In genomic region chr17:72683506-72684404, GRCh38 we compare ENCODE assay signal across 9 cellular contexts.
DNase-seq lines count a peak whose midpoint lies in the region; ATAC-seq, FAIRE-seq and TF ChIP-seq lines count a peak whose summit lies in the region.
"Had no signal": no experiment of that assay in that cellular context is flagged by ENCODE, and none has a peak within 500 bp of the region (broad histone marks: within the 10 kb centered on the region; RNA-seq: fewer than 3 reads in every experiment).

No MANE protein-coding gene starts in this region.

- intact Hi-C loops in Right ventricle myocardium superior (cut with DNase I) (no loop called here), left ventricle myocardium inferior (cut with micrococcal nuclease) (no loop called here), right cardiac atrium (cut with DNase I) (no loop called here), aorta (cut with DNase I) (no loop called here)

- no peaks in the 10 kb centered on the region for H3K9me3 Mint-ChIP-seq in immature natural killer cell

- no peak overlapping the region for H3K4me3 ChIP-seq in left ventricle myocardium inferior
- no peak overlapping the region for H3K4me3 ChIP-seq in right cardiac atrium (ENCODE audit: low read length)
- no peak overlapping the region for H3K4me3 ChIP-seq in aorta (ENCODE audit: low read length in 2 of 2)

- H3K27me3 ChIP-seq in left ventricle myocardium inferior (ENCODE audit: low read depth) (no peaks in the 10 kb centered on the region), right cardiac atrium (ENCODE audit: control insufficient read depth, insufficient read depth) (no peaks in the 10 kb centered on the region), aorta (ENCODE audit: control insufficient read depth in 1 of 2, insufficient read depth in 2 of 2, low read length in 1 of 2) (no peaks in the 10 kb centered on the region)

- ATAC-seq in Right ventricle myocardium superior (ENCODE audit: poor library complexity) (peak; percentile 45), right cardiac atrium (peak; percentile 57 to 60), aorta (ENCODE audit: low FRiP score) (peak; percentile 49)

- peaks cover 0 to 4% (median 3%) of the 10 kb centered on the region in 3 donors for H3K36me3 Mint-ChIP-seq in immature natural killer cell

- no peak overlapping the region for H3K4me3 Mint-ChIP-seq in immature natural killer cell
- H3K4me3 Mint-ChIP-seq: activated naive CD8-positive, alpha-beta T cell had no signal

- no peak for TF ChIP-seq CTCF in left ventricle myocardium inferior (IDR thresholded peaks at IDR 0.05; ENCODE audit: borderline replicate concordance)

- DNase-seq in Right ventricle myocardium superior (no peak), left ventricle myocardium inferior (no peak), RCC 7860 (ENCODE audit: low spot score) (peak; percentile 86), right cardiac atrium (peak in 1 of 3 donors; percentile 31), aorta (no peak), KG1 (lab: John Stamatoyannopoulos, UW) (no peak), immature natural killer cell (no peak)
- no peak for DNase-seq in stimulated activated CD8-positive, alpha-beta memory T cell treated with anti-CD3 and anti-CD28 coated beads, Interleukin-4, amount 100 ng/mL, for 48 hours

- peaks cover 0 to 3% (median 2%) of the 10 kb centered on the region in 3 donors for H3K27me3 Mint-ChIP-seq in immature natural killer cell (ENCODE audit: low read depth in 3 of 3)
- H3K27me3 Mint-ChIP-seq: activated naive CD8-positive, alpha-beta T cell had no signal

- FAIRE-seq in RCC 7860 (lab: Jason Lieb, UNC) = peak; percentile 91

- no peaks in the 10 kb centered on the region for H3K4me1 Mint-ChIP-seq in immature natural killer cell

- H3K27ac Mint-ChIP-seq in immature natural killer cell = no peak overlapping the region
- H3K27ac Mint-ChIP-seq: activated naive CD8-positive, alpha-beta T cell had no signal

- H3K4me1 ChIP-seq in left ventricle myocardium inferior (peaks cover 7% of the 10 kb centered on the region), right cardiac atrium (ENCODE audit: control insufficient read depth, insufficient read depth, low read length) (no peaks in the 10 kb centered on the region), aorta (ENCODE audit: control insufficient read depth in 1 of 2, insufficient read depth in 2 of 2, low read length in 2 of 2) (no peaks in the 10 kb centered on the region)

- H3K9me3 ChIP-seq in left ventricle myocardium inferior (replicated peaks) = no peaks in the 10 kb centered on the region
- H3K9me3 ChIP-seq in right cardiac atrium (ENCODE audit: control insufficient read depth, low read length) = no peaks in the 10 kb centered on the region
- H3K9me3 ChIP-seq in aorta (ENCODE audit: control insufficient read depth, low read length) = no peaks in the 10 kb centered on the region

- H3K27ac ChIP-seq in left ventricle myocardium inferior (replicated peaks) = no peak overlapping the region
- H3K27ac ChIP-seq in right cardiac atrium (ENCODE audit: low read length) = no peak overlapping the region
- H3K27ac ChIP-seq in aorta (ENCODE audit: low read depth in 1 of 2, low read length in 2 of 2) = no peak overlapping the region

- no peaks in the 10 kb centered on the region for H3K36me3 ChIP-seq in left ventricle myocardium inferior
- no peaks in the 10 kb centered on the region for H3K36me3 ChIP-seq in aorta (ENCODE audit: control insufficient read depth in 1 of 2, insufficient read depth in 2 of 2, low read length in 1 of 2)

- 69% methylated on average over 10 of the region's 10 CpGs for WGBS in right cardiac atrium
- WGBS in aorta, 2 donors = 45 to 53% methylated on average over 10 of the region's 10 CpGs
